1 cellular context compared by ENCODE assay signal in the genomic region with DNA sequence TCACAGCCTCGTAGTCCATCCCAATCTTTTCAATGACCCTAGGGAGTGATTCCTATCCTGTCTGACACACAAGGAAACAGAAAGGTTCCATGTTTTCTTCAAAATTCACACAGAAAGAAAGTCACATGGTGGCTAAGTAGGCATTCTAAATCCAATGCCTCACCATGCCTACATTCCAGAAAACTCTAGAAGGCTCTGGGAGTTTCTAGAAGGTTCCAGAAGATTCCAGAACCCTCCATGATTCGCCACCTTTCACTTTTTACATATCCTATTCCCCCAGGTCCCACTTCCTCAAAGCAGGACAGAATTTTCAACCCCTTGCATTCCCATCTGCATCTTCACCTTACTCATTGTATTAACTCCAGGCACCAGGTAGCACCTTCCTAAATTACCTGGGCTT.
TF ChIP-seq lines count a peak whose summit lies in the region.

No MANE protein-coding gene starts in this region.

TF ChIP-seq in GM12891, 5 proteins besides CTCF, POLR2A, EP300 and RAD21 (continued from another document):
- TF ChIP-seq PAX5 (IDR thresholded peaks at IDR 0.05; ENCODE audit: insufficient read depth, low read length, severe bottlenecking) (no peak), SPI1 (IDR thresholded peaks at IDR 0.05; ENCODE audit: low read depth, low read length) (no peak), POU2F2 (IDR thresholded peaks at IDR 0.05; ENCODE audit: low read depth, low read length) (no peak)
